Comparison of ENCODE assay signal across 9 cellular contexts in the genomic region with DNA sequence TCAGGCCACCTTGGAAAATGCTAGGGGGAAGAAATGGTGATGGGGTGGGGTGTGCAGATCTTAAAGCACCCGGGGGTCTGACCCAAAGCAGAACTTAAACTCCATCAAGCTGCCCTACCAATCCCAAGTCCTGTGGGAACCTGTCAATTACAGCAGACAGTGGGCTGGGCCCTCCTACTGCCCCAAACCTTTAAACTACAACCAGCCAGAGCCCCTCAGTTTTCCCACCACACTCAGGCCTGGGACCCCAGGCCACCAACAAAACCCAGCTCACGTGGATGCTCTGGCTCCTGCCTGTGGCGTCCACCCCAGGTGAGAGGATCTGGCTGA. TPM values are rescaled to one million over a fixed set of nuclear protein-coding genes. Genes with fewer than 3 reads are reported as not detected.
DNase-seq lines count a peak whose midpoint lies in the region; ATAC-seq and TF ChIP-seq lines count a peak whose summit lies in the region.
"Had no signal": no experiment of that assay in that cellular context is flagged by ENCODE, and none has a peak within 500 bp of the region (broad histone marks: within the 10 kb centered on the region; RNA-seq: fewer than 3 reads in every experiment).

No MANE protein-coding gene starts in this region.

- CTCF ChIA-PET in activated CD4-positive, alpha-beta T cell treated with anti-CD3 and anti-CD28 coated beads, Interleukin-2, amount 10 ng/mL, durations not matched to agents 7 days and 5 days (lab: Charles Lee): interaction anchor here (1.0 to 4.6 kb wide), 6 partner anchors 12 to 53 kb away, joined by 3 to 27 read pairs (median 7); no protein-coding TSS in a partner anchor

- H3K27ac Mint-ChIP-seq in activated CD4-positive, alpha-beta T cell treated with anti-CD3 and anti-CD28 coated beads, Interleukin-2, amount 10 ng/mL, durations not matched to agents 7 days and 5 days: peak overlapping the region; percentile 31

- H3K27me3 ChIP-seq in adrenal gland: no peaks in the 10 kb centered on the region
- H3K27me3 ChIP-seq in lung (ENCODE audit: control insufficient read depth, insufficient read depth): no peaks in the 10 kb centered on the region
- H3K27me3 ChIP-seq in suprapubic skin: no peaks in the 10 kb centered on the region

- H3K4me3 Mint-ChIP-seq in activated CD4-positive, alpha-beta T cell treated with anti-CD3 and anti-CD28 coated beads, Interleukin-2, amount 10 ng/mL, durations not matched to agents 7 days and 5 days: no peak overlapping the region

- DNase-seq in activated CD4-positive, alpha-beta T cell treated with anti-CD3 and anti-CD28 coated beads, Interleukin-2, amount 10 ng/mL, durations not matched to agents 7 days and 5 days: no peak
- DNase-seq in activated CD4-positive, alpha-beta T cell treated with anti-CD3 and anti-CD28 coated beads, Interleukin-2, amount 50 U/mL, for 48 hours: no peak
- peak in 1 of 7 donors; percentile 31 for DNase-seq in adrenal gland
- no peak for DNase-seq in lung (ENCODE audit: low spot score)
- DNase-seq in suprapubic skin (ENCODE audit: low spot score in 2 of 2): no peak
- DNase-seq in H4 (ENCODE audit: low spot score): no peak
- no peak for DNase-seq in NCI-H446 treated with DMSO at 0.1 percent for 48 hours (lab: John Stamatoyannopoulos, UW)
- no peak for DNase-seq in NCI-H82 treated with DMSO at 0.1 percent for 48 hours (lab: John Stamatoyannopoulos, UW; ENCODE audit: unreplicated experiment)
- DNase-seq: activated CD4-positive, alpha-beta T cell treated with anti-CD3 and anti-CD28 coated beads, Interleukin-2, amount 50 U/mL, for 1 hour had no signal

- H3K4me3 ChIP-seq in adrenal gland (no peak overlapping the region), lung (no peak overlapping the region), suprapubic skin (no peak overlapping the region)

- H3K4me1 ChIP-seq in adrenal gland (replicated peaks in 1 of 2): peaks cover 10 to 44% of the 10 kb centered on the region in 2 donors
- H3K4me1 ChIP-seq in lung (ENCODE audit: control insufficient read depth in 2 of 2, insufficient read depth in 2 of 2, low read length in 2 of 2): peaks cover 9 to 17% of the 10 kb centered on the region in 2 donors
- peaks cover 62% of the 10 kb centered on the region for H3K4me1 ChIP-seq in suprapubic skin

- peaks cover 36% of the 10 kb centered on the region for H3K4me1 Mint-ChIP-seq in activated CD4-positive, alpha-beta T cell treated with anti-CD3 and anti-CD28 coated beads, Interleukin-2, amount 10 ng/mL, durations not matched to agents 7 days and 5 days

- intact Hi-C loops in adrenal gland (cut with DNase I): loop anchor here in 1 of 2 donors (5.0 kb wide), 1 partner anchor 35 kb away; no protein-coding TSS in a partner anchor

- H3K27ac ChIP-seq in adrenal gland: peak overlapping the region in 3 of 5 donors; percentile 80 to 92 (median 90)
- peak overlapping the region; percentile 89 to 90 for H3K27ac ChIP-seq in lung (ENCODE audit: low read depth in 1 of 2, low read length in 1 of 2)
- H3K27ac ChIP-seq in suprapubic skin: peak overlapping the region; percentile 87

- H3K36me3 Mint-ChIP-seq in activated CD4-positive, alpha-beta T cell treated with anti-CD3 and anti-CD28 coated beads, Interleukin-2, amount 10 ng/mL, durations not matched to agents 7 days and 5 days (ENCODE audit: low read depth): no peaks in the 10 kb centered on the region

- POLR2A ChIA-PET in activated CD4-positive, alpha-beta T cell treated with anti-CD3 and anti-CD28 coated beads, Interleukin-2, amount 10 ng/mL, durations not matched to agents 7 days and 5 days (lab: Charles Lee): no interaction called here

- TF ChIP-seq POLR2A in adrenal gland (IDR thresholded peaks at IDR 0.05) (no peak), suprapubic skin (IDR thresholded peaks at IDR 0.05) (no peak)

- TF ChIP-seq CTCF in adrenal gland (IDR thresholded peaks at IDR 0.05): no peak
- TF ChIP-seq CTCF in lung (IDR thresholded peaks at IDR 0.05; ENCODE audit: control extremely low read depth, extremely low read depth): no peak
- TF ChIP-seq CTCF in suprapubic skin (IDR thresholded peaks at IDR 0.05): no peak

- WGBS in adrenal gland, 4 donors: 66 to 92% (median 75%) methylated on average over 2 to 3 of the region's 3 CpGs
- WGBS in lung, 2 donors: 67 to 81% methylated on average over 3 of the region's 3 CpGs
- 54% methylated on average over 3 of the region's 3 CpGs for WGBS in suprapubic skin

- H3K9me3 ChIP-seq in adrenal gland (replicated peaks in 1 of 3) (no peaks in the 10 kb centered on the region), lung (ENCODE audit: control insufficient read depth in 2 of 2, insufficient read depth in 1 of 2, low read length in 1 of 2) (no peaks in the 10 kb centered on the region), suprapubic skin (no peaks in the 10 kb centered on the region)

- peaks cover 7% of the 10 kb centered on the region for H3K27me3 Mint-ChIP-seq in activated CD4-positive, alpha-beta T cell treated with anti-CD3 and anti-CD28 coated beads, Interleukin-2, amount 10 ng/mL, durations not matched to agents 7 days and 5 days

- no peaks in the 10 kb centered on the region for H3K9me3 Mint-ChIP-seq in activated CD4-positive, alpha-beta T cell treated with anti-CD3 and anti-CD28 coated beads, Interleukin-2, amount 10 ng/mL, durations not matched to agents 7 days and 5 days

- H3K36me3 ChIP-seq in adrenal gland (replicated peaks in 1 of 2) (no peaks in the 10 kb centered on the region), lung (ENCODE audit: control insufficient read depth in 2 of 2, insufficient read depth in 2 of 2, low read length in 2 of 2) (no peaks in the 10 kb centered on the region), suprapubic skin (no peaks in the 10 kb centered on the region)

- no peak for TF ChIP-seq EP300 in suprapubic skin (IDR thresholded peaks at IDR 0.05)

- no peak for ATAC-seq in lung (ENCODE audit: insufficient read depth, low FRiP score)

RNA-seq across cellular contexts. Expression of a gene that starts 2.7 kb away (rescaled TPM):
- total RNA-seq in activated CD4-positive, alpha-beta T cell treated with anti-CD3 and anti-CD28 coated beads, Interleukin-2, amount 10 ng/mL, durations not matched to agents 7 days and 5 days: 100 to 1,000 TPM in 1 of 2 experiments, 10 to 100 TPM in 1; 82.2 to 101 TPM
- total RNA-seq in adrenal gland (10 to 100 TPM; 27.0 to 59.0 (median 40.9) TPM), lung (10 to 100 TPM; 55.3 to 65.2 TPM), suprapubic skin (100 to 1,000 TPM in 2 of 4 donors, 10 to 100 TPM in 2; 87.6 to 253 (median 106) TPM)
- polyA plus RNA-seq in adrenal gland (10 to 100 TPM; 24.7 to 95.6 (median 42.3) TPM), lung (10 to 100 TPM; 19.0 to 43.3 TPM)
- 8.4 and 10.1 TPM in 2 replicates for total RNA-seq in H4 (2014; rRNA removed; shearing (Covaris generic))
